In genomic region chr3:137084579-137084978, GRCh38 we compare ENCODE assay signal across 18 cellular contexts.
"Had no signal": no experiment of that assay in that cellular context is flagged by ENCODE, and none has a peak within 500 bp of the region (broad histone marks: within the 10 kb centered on the region; RNA-seq: fewer than 3 reads in every experiment).

No MANE protein-coding gene starts in this region.

- H3K4me3 Mint-ChIP-seq: naive thymus-derived CD4-positive, alpha-beta T cell; nephron progenitor cell had no signal

- H3K27ac Mint-ChIP-seq: naive thymus-derived CD4-positive, alpha-beta T cell; nephron progenitor cell had no signal

- H3K36me3 ChIP-seq: colonic mucosa, heart left ventricle, left ventricle myocardium inferior, neutrophil, spleen, uterus had no signal

- H3K27me3 ChIP-seq: colonic mucosa, uterus had no signal

- ATAC-seq: esophagus mucosa; heart left ventricle; naive thymus-derived CD4-positive, alpha-beta T cell; sciatic nerve had no signal

- H3K9me3 ChIP-seq: colonic mucosa, heart left ventricle, left ventricle myocardium inferior, neutrophil, spleen, uterus had no signal

- H3K4me1 Mint-ChIP-seq: naive thymus-derived CD4-positive, alpha-beta T cell; nephron progenitor cell had no signal

- H3K4me3 ChIP-seq: colonic mucosa, heart left ventricle, left ventricle myocardium inferior, spleen, uterus had no signal

- H3K27ac ChIP-seq: colonic mucosa, heart left ventricle, left ventricle myocardium inferior, neutrophil, spleen, uterus had no signal

- H3K36me3 Mint-ChIP-seq: naive thymus-derived CD4-positive, alpha-beta T cell had no signal

- DNase-seq: colonic mucosa; dermis blood vessel endothelial cell; heart left ventricle; hippocampal formation; left ventricle myocardium inferior; naive thymus-derived CD4-positive, alpha-beta T cell; nephron progenitor cell; posterior cingulate gyrus; spleen; stimulated activated CD4-positive, alpha-beta T cell treated with anti-CD3 and anti-CD28 coated beads, Interleukin-15, amount 100 ng/mL, for 24 hours; stimulated activated CD4-positive, alpha-beta T cell treated with anti-CD3 and anti-CD28 coated beads, Interleukin-1b, Interleukin-23, amount 100 ng/mL, for 48 hours; stimulated activated CD4-positive, alpha-beta T cell treated with anti-CD3 and anti-CD28 coated beads, Interleukin-4, amount 100 ng/mL, for 4 hours; stimulated activated naive CD4-positive, alpha-beta T cell; trophoblast cell; uterus had no signal

- H3K9me3 Mint-ChIP-seq: naive thymus-derived CD4-positive, alpha-beta T cell; nephron progenitor cell had no signal

- H3K4me1 ChIP-seq: colonic mucosa, heart left ventricle, left ventricle myocardium inferior, spleen, uterus had no signal
